ENCODE assay signal across 23 cellular contexts in the genomic region with DNA sequence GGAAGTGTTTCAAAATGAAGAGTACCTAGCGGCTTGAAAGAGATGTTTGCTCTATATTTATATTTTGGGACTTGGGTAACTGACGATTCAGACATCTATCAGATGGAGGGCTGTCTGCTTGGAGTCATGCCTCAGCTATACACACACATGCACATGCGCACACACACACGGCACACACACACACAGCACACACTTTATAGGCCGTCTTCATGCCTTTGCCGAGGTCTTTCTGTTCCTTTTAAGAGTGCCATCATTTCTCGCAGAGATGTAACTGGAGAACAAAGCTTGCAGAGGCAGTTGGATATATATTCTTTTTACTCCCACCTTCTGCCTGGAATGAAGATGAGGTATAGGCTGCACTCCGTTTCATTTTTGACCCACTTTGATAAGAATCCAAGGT.
DNase-seq lines count a peak whose midpoint lies in the region; TF ChIP-seq lines count a peak whose summit lies in the region.
"Had no signal": no experiment of that assay in that cellular context is flagged by ENCODE, and none has a peak within 500 bp of the region (broad histone marks: within the 10 kb centered on the region; RNA-seq: fewer than 3 reads in every experiment).

No MANE protein-coding gene starts in this region.

- H3K27ac Mint-ChIP-seq in endothelial cell (ENCODE audit: unreplicated experiment) (peak overlapping the region; percentile 70), nephron (peak overlapping the region; percentile 30 to 82 (median 65))
- H3K27ac Mint-ChIP-seq: activated naive CD8-positive, alpha-beta T cell treated with anti-CD3 and anti-CD28 coated beads, Interleukin-2, amount 10 ng/mL, durations not matched to agents 7 days and 5 days; effector memory CD8-positive, alpha-beta T cell; stimulated activated effector memory CD8-positive, alpha-beta T cell treated with anti-CD3 and anti-CD28 coated beads, Interleukin-12 subunit alpha, Interleukin-12 subunit beta, amount 100 ng/mL, for 72 hours had no signal

- H3K27ac ChIP-seq in colonic mucosa: no peak overlapping the region
- H3K27ac ChIP-seq in right atrium auricular region: peak overlapping the region in 1 of 2 donors; percentile 23
- H3K27ac ChIP-seq: lower lobe of right lung had no signal

- H3K79me2 ChIP-seq in Loucy (ENCODE audit: insufficient read depth, low read length): no peaks in the 10 kb centered on the region

- H3K27me3 Mint-ChIP-seq in endothelial cell (ENCODE audit: unreplicated experiment): no peaks in the 10 kb centered on the region
- no peaks in the 10 kb centered on the region for H3K27me3 Mint-ChIP-seq in nephron (ENCODE audit: low read depth)
- H3K27me3 Mint-ChIP-seq: activated naive CD8-positive, alpha-beta T cell treated with anti-CD3 and anti-CD28 coated beads, Interleukin-2, amount 10 ng/mL, durations not matched to agents 7 days and 5 days; effector memory CD8-positive, alpha-beta T cell had no signal

- no peaks in the 10 kb centered on the region for H3K36me3 ChIP-seq in Loucy (ENCODE audit: insufficient read depth, low read length)
- H3K36me3 ChIP-seq in colonic mucosa: no peaks in the 10 kb centered on the region
- no peaks in the 10 kb centered on the region for H3K36me3 ChIP-seq in right atrium auricular region
- H3K36me3 ChIP-seq: BE2C, gastroesophageal sphincter, lower lobe of right lung had no signal

- H3K4me3 Mint-ChIP-seq in endothelial cell (ENCODE audit: unreplicated experiment) (no peak overlapping the region), nephron (no peak overlapping the region)
- H3K4me3 Mint-ChIP-seq: activated naive CD8-positive, alpha-beta T cell treated with anti-CD3 and anti-CD28 coated beads, Interleukin-2, amount 10 ng/mL, durations not matched to agents 7 days and 5 days; effector memory CD8-positive, alpha-beta T cell; stimulated activated effector memory CD8-positive, alpha-beta T cell treated with anti-CD3 and anti-CD28 coated beads, Interleukin-12 subunit alpha, Interleukin-12 subunit beta, amount 100 ng/mL, for 72 hours had no signal

- DNase-seq in DMS79 (lab: John Stamatoyannopoulos, UW): peak; percentile 34
- DNase-seq in endothelial cell (ENCODE audit: low spot score): no peak
- no peak for DNase-seq in stimulated activated CD4-positive, alpha-beta T cell treated with anti-CD3 and anti-CD28 coated beads, Interleukin-2, amount 100 ng/mL, for 48 hours
- no peak for DNase-seq in colonic mucosa
- DNase-seq in mesenteric fat pad (ENCODE audit: low spot score): no peak
- no peak for DNase-seq in right atrium auricular region (ENCODE audit: low spot score)
- DNase-seq: activated CD4-positive, alpha-beta T cell treated with anti-CD3 and anti-CD28 coated beads, Interleukin-2, amount 50 U/mL, for 48 hours; activated CD8-positive, alpha-beta memory T cell treated with anti-CD3 and anti-CD28 coated beads, Interleukin-2, amount 50 U/mL, for 48 hours; activated naive CD8-positive, alpha-beta T cell treated with anti-CD3 and anti-CD28 coated beads, Interleukin-2, amount 10 ng/mL, durations not matched to agents 7 days and 5 days; BE2C; Caco-2; effector memory CD8-positive, alpha-beta T cell; lower lobe of right lung; NCI-H1092 treated with DMSO at 0.1 percent for 48 hours; NCI-H187 treated with DMSO at 0.1 percent for 48 hours; NCI-H774; occipital lobe; T-helper 9 cell had no signal

- H3K9me3 ChIP-seq in Loucy (ENCODE audit: insufficient read depth, low read depth, low read length) (no peaks in the 10 kb centered on the region), colonic mucosa (no peaks in the 10 kb centered on the region), right atrium auricular region (no peaks in the 10 kb centered on the region)
- H3K9me3 ChIP-seq: BE2C, Caco-2, gastroesophageal sphincter, lower lobe of right lung had no signal

- TF ChIP-seq CTCF in Loucy (conservative IDR thresholded peaks at IDR 0.05; ENCODE audit: low read length) (no peak), endothelial cell (IDR thresholded peaks at IDR 0.05; ENCODE audit: unreplicated experiment) (no peak), nephron (IDR thresholded peaks at IDR 0.05; ENCODE audit: unreplicated experiment in 3 of 3) (no peak), colonic mucosa (IDR thresholded peaks at IDR 0.05) (no peak), right atrium auricular region (IDR thresholded peaks at IDR 0.05) (no peak)

- intact Hi-C loops in colonic mucosa (cut with DNase I): no loop called here

- H3K9me3 Mint-ChIP-seq in endothelial cell (ENCODE audit: unreplicated experiment) (no peaks in the 10 kb centered on the region), nephron (no peaks in the 10 kb centered on the region)
- H3K9me3 Mint-ChIP-seq: stimulated activated effector memory CD8-positive, alpha-beta T cell treated with anti-CD3 and anti-CD28 coated beads, Interleukin-12 subunit alpha, Interleukin-12 subunit beta, amount 100 ng/mL, for 72 hours had no signal

- peaks cover 26% of the 10 kb centered on the region for H3K4me1 ChIP-seq in Loucy (ENCODE audit: insufficient read depth, low read length, poor library complexity, severe bottlenecking)
- H3K4me1 ChIP-seq in colonic mucosa: peaks cover 8% of the 10 kb centered on the region
- H3K4me1 ChIP-seq in right atrium auricular region: peaks cover 0 to 46% of the 10 kb centered on the region in 2 donors
- H3K4me1 ChIP-seq: BE2C had no signal

- H3K9ac ChIP-seq in Loucy (ENCODE audit: low read depth, low read length, poor library complexity, severe bottlenecking): no peak overlapping the region
- H3K9ac ChIP-seq in colonic mucosa (ENCODE audit: low read depth in 2 of 2, low read length in 2 of 2): no peak overlapping the region

- peaks cover 31% of the 10 kb centered on the region for H3K4me1 Mint-ChIP-seq in endothelial cell (ENCODE audit: unreplicated experiment)
- peaks cover 56% of the 10 kb centered on the region for H3K4me1 Mint-ChIP-seq in nephron
- H3K4me1 Mint-ChIP-seq: activated naive CD8-positive, alpha-beta T cell treated with anti-CD3 and anti-CD28 coated beads, Interleukin-2, amount 10 ng/mL, durations not matched to agents 7 days and 5 days; stimulated activated effector memory CD8-positive, alpha-beta T cell treated with anti-CD3 and anti-CD28 coated beads, Interleukin-12 subunit alpha, Interleukin-12 subunit beta, amount 100 ng/mL, for 72 hours had no signal

- H3F3A ChIP-seq in Loucy (ENCODE audit: low read depth): no peaks in the 10 kb centered on the region

- H3K27me3 ChIP-seq in Loucy (ENCODE audit: insufficient read depth, low read length, poor library complexity, severe bottlenecking) (peaks cover 33% of the 10 kb centered on the region), colonic mucosa (no peaks in the 10 kb centered on the region), right atrium auricular region (no peaks in the 10 kb centered on the region)
- H3K27me3 ChIP-seq: BE2C, gastroesophageal sphincter had no signal

- H4K20me1 ChIP-seq in Loucy (ENCODE audit: insufficient read depth, low read length, poor library complexity, severe bottlenecking): peaks cover 40% of the 10 kb centered on the region

- no peak overlapping the region for H2AFZ ChIP-seq in Loucy (ENCODE audit: low read length)

- H3K36me3 Mint-ChIP-seq in endothelial cell (ENCODE audit: low read depth, unreplicated experiment) (no peaks in the 10 kb centered on the region), nephron (ENCODE audit: low read depth) (no peaks in the 10 kb centered on the region)
- H3K36me3 Mint-ChIP-seq: activated naive CD8-positive, alpha-beta T cell treated with anti-CD3 and anti-CD28 coated beads, Interleukin-2, amount 10 ng/mL, durations not matched to agents 7 days and 5 days; stimulated activated effector memory CD8-positive, alpha-beta T cell treated with anti-CD3 and anti-CD28 coated beads, Interleukin-12 subunit alpha, Interleukin-12 subunit beta, amount 100 ng/mL, for 72 hours had no signal

- no peaks in the 10 kb centered on the region for H3K9me2 ChIP-seq in Loucy (replicated peaks; ENCODE audit: low read depth, low read length)

- peak overlapping the region; percentile 22 for H3K4me2 ChIP-seq in Loucy (ENCODE audit: low read depth, low read length, poor library complexity, severe bottlenecking)

- H3K4me3 ChIP-seq in Loucy (ENCODE audit: low read length, poor library complexity, severe bottlenecking) (no peak overlapping the region), colonic mucosa (no peak overlapping the region), right atrium auricular region (no peak overlapping the region)
- H3K4me3 ChIP-seq: gastroesophageal sphincter, GM12878, lower lobe of right lung had no signal
